ENCODE assay signal across 21 cellular contexts in the genomic region with DNA sequence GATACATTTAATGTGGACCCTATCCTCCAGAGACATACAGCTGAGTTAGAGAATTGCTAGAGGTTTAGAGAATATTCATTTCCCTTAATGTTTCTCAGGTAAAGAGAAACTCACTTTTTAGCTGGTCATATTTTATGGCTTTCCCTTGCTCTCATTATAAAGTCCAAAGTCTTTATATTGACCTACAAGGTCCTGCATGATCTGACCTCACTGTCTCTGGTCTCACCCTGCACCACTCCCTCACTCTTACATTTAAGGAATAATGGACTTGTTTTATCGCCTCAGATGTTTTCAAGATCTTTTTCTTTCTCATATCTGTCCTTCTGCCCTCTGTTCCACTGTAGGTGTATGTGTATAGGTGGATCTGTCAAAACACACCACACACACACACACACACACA.
DNase-seq lines count a peak whose midpoint lies in the region; ATAC-seq, FAIRE-seq and TF ChIP-seq lines count a peak whose summit lies in the region.
"Had no signal": no experiment of that assay in that cellular context is flagged by ENCODE, and none has a peak within 500 bp of the region (broad histone marks: within the 10 kb centered on the region; RNA-seq: fewer than 3 reads in every experiment).

No MANE protein-coding gene starts in this region.

- FAIRE-seq in small intestine (lab: Jason Lieb, UNC) = no peak
- FAIRE-seq: A549, D721Med, G401.6, GM12891, GM19239 had no signal

- no peaks in the 10 kb centered on the region for H3K36me3 Mint-ChIP-seq in stimulated activated memory B cell treated with anti-CD40 and anti-IgM and Interleukin-4, amounts not matched to agents 10 μg/mL and 1 μg/mL and 100 μg/mL, for 72 hours
- H3K36me3 Mint-ChIP-seq: CD8-positive, alpha-beta T cell had no signal

- no TSS peak for BruUV-seq in OCI-LY7 (replicated peaks; lab: Mats Ljungman, UMichigan)

- H3K4me2 ChIP-seq in OCI-LY7 (ENCODE audit: low read length) = no peak overlapping the region
- H3K4me2 ChIP-seq: A549; BLaER1 treated with 17β-estradiol and CSF1 and Interleukin-3, amounts not matched to agents 10 nM and 100 nM had no signal

- peaks cover 0 to 2% of the 10 kb centered on the region in 2 donors for H3K27me3 ChIP-seq in small intestine (ENCODE audit: control insufficient read depth in 2 of 2, insufficient read depth in 2 of 2, low read length in 2 of 2)
- H3K27me3 ChIP-seq: BLaER1 treated with 17β-estradiol and CSF1 and Interleukin-3, amounts not matched to agents 10 nM and 100 nM had no signal

- no peak for TF ChIP-seq CTCF in OCI-LY7 (conservative IDR thresholded peaks at IDR 0.05; ENCODE audit: low read length)

- H3K79me2 ChIP-seq in OCI-LY7 (ENCODE audit: insufficient read depth, low read depth, low read length) = no peaks in the 10 kb centered on the region

- H3K27ac Mint-ChIP-seq in stimulated activated memory B cell treated with anti-CD40 and anti-IgM and Interleukin-4, amounts not matched to agents 10 μg/mL and 1 μg/mL and 100 μg/mL, for 72 hours = no peak overlapping the region
- H3K27ac Mint-ChIP-seq: B cell; CD4-positive, alpha-beta T cell; CD8-positive, alpha-beta T cell had no signal

- peaks cover 5% of the 10 kb centered on the region for H3K9me3 Mint-ChIP-seq in stimulated activated memory B cell treated with anti-CD40 and anti-IgM and Interleukin-4, amounts not matched to agents 10 μg/mL and 1 μg/mL and 100 μg/mL, for 72 hours
- H3K9me3 Mint-ChIP-seq: CD4-positive, alpha-beta T cell; CD8-positive, alpha-beta T cell had no signal

- intact Hi-C loops in OCI-LY7 (cut with micrococcal nuclease; ENCODE audit: unreplicated experiment) = no loop called here
- intact Hi-C loops in left colon (cut with DNase I, micrococcal nuclease) = no loop called here

- POLR2A ChIA-PET in OCI-LY7 (lab: Charles Lee) = no interaction called here

- H3K9me3 ChIP-seq in OCI-LY7 (ENCODE audit: low read length) = no peaks in the 10 kb centered on the region
- no peaks in the 10 kb centered on the region for H3K9me3 ChIP-seq in small intestine (ENCODE audit: control insufficient read depth, low read depth)
- H3K9me3 ChIP-seq: A549; BLaER1 treated with 17β-estradiol and CSF1 and Interleukin-3, amounts not matched to agents 10 nM and 100 nM; Caco-2 had no signal

- H3K4me3 ChIP-seq in OCI-LY7 (ENCODE audit: low read depth, low read length, poor library complexity, severe bottlenecking) = no peak overlapping the region
- no peak overlapping the region for H3K4me3 ChIP-seq in small intestine (ENCODE audit: low read depth in 1 of 2, low read length in 2 of 2)
- H3K4me3 ChIP-seq: A549; BLaER1 treated with 17β-estradiol and CSF1 and Interleukin-3, amounts not matched to agents 10 nM and 100 nM had no signal

- DNase-seq in OCI-LY7 (ENCODE audit: low spot score) (no peak), left colon (no peak), small intestine (peak; percentile 16)
- DNase-seq: AML-193; Caco-2; Calu3; CD4-positive, alpha-beta T cell; CD8-positive, alpha-beta T cell; DMS79 treated with DMSO at 0.1 percent for 48 hours; GF-D8 had no signal

- H3K4me1 Mint-ChIP-seq in stimulated activated memory B cell treated with anti-CD40 and anti-IgM and Interleukin-4, amounts not matched to agents 10 μg/mL and 1 μg/mL and 100 μg/mL, for 72 hours = no peaks in the 10 kb centered on the region
- H3K4me1 Mint-ChIP-seq: B cell had no signal

- no peaks in the 10 kb centered on the region for H3K9me2 ChIP-seq in OCI-LY7 (ENCODE audit: insufficient read depth, low read length)

- 44 to 59% (median 44%) methylated on average over 1 of the region's 1 CpG for WGBS in small intestine, 3 donors

- ATAC-seq in left colon (peak; percentile 95), HG03571 (IDR thresholded peaks at IDR 0.05; ENCODE audit: unreplicated experiment) (no peak)
- ATAC-seq in stimulated activated memory B cell treated with anti-CD40 and anti-IgM and Interleukin-4, amounts not matched to agents 10 μg/mL and 1 μg/mL and 100 μg/mL, for 72 hours = no peak
- ATAC-seq: A549; CD8-positive, alpha-beta T cell had no signal

- no peak overlapping the region for H3K4me3 Mint-ChIP-seq in stimulated activated memory B cell treated with anti-CD40 and anti-IgM and Interleukin-4, amounts not matched to agents 10 μg/mL and 1 μg/mL and 100 μg/mL, for 72 hours
- H3K4me3 Mint-ChIP-seq: B cell; CD4-positive, alpha-beta T cell; CD8-positive, alpha-beta T cell had no signal

- CTCF ChIA-PET in OCI-LY7 (lab: Charles Lee; ENCODE audit: unreplicated experiment) = no interaction called here

- H2AFZ ChIP-seq in OCI-LY7 (ENCODE audit: low read length) = peak overlapping the region; percentile 49; the same call in 1 of the 2 replicates

- no peak overlapping the region for H3K27ac ChIP-seq in OCI-LY7 (ENCODE audit: low read depth, low read length, poor library complexity, severe bottlenecking)
- no peak overlapping the region for H3K27ac ChIP-seq in small intestine (ENCODE audit: low read depth in 1 of 2, low read length in 1 of 2)
- H3K27ac ChIP-seq: 22Rv1; A549; BLaER1 treated with 17β-estradiol and CSF1 and Interleukin-3, amounts not matched to agents 10 nM and 100 nM; C4-2B had no signal

- H4K20me1 ChIP-seq in OCI-LY7 (ENCODE audit: insufficient read depth, low read length) = no peaks in the 10 kb centered on the region
- H4K20me1 ChIP-seq: BLaER1 treated with 17β-estradiol and CSF1 and Interleukin-3, amounts not matched to agents 10 nM and 100 nM had no signal

- H3K4me1 ChIP-seq in OCI-LY7 (ENCODE audit: insufficient read depth, low read length, poor library complexity, severe bottlenecking) (peaks cover 11% of the 10 kb centered on the region), small intestine (ENCODE audit: control insufficient read depth in 2 of 2, insufficient read depth in 1 of 2, low read depth in 1 of 2, low read length in 1 of 2) (no peaks in the 10 kb centered on the region)
- H3K4me1 ChIP-seq: A549; BLaER1 treated with 17β-estradiol and CSF1 and Interleukin-3, amounts not matched to agents 10 nM and 100 nM; Caco-2 had no signal

- H3K36me3 ChIP-seq in OCI-LY7 (ENCODE audit: insufficient read depth, low read length) (no peaks in the 10 kb centered on the region), small intestine (ENCODE audit: control insufficient read depth in 2 of 2, insufficient read depth in 2 of 2, low read length in 2 of 2) (no peaks in the 10 kb centered on the region)
- H3K36me3 ChIP-seq: BLaER1 treated with 17β-estradiol and CSF1 and Interleukin-3, amounts not matched to agents 10 nM and 100 nM had no signal

- H3K27me3 Mint-ChIP-seq in stimulated activated memory B cell treated with anti-CD40 and anti-IgM and Interleukin-4, amounts not matched to agents 10 μg/mL and 1 μg/mL and 100 μg/mL, for 72 hours = no peaks in the 10 kb centered on the region
- H3K27me3 Mint-ChIP-seq: B cell had no signal
